In the genomic region with DNA sequence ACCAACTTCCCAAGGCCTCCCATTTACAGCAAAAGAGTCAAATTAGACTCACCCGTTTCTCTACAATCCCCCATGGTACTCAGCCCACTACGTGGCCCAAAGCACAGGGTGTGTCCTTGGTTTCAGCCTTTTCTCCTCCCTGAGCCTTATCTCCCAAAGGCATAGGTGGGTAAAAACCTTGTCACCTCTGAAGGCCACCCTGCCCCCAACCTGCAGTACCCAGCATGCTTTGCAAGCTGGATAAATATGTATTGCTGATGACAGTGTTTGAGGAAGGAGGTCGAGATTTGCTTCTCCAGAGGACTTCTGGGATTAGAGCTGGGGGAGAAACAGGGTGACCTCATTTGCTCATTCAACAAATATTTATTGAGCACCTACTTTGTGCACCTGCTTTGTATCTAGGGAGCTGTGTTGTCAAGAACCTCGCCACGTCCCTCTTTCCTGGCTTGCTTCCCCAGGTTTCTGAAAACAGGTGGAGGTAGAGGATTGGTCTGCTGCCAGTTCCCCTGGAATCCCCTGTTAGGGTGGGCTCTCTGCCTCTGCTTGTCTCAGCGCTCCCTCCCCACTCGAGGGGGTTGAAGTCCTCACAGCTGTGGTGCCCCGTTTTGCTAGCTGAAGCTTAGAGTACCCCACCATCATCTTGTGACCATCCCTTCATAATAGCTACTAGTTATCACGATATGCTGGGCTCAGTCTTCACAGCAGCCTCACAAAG, we compare ENCODE assay signal across 8 cellular contexts. TPM values are rescaled to one million over a fixed set of nuclear protein-coding genes. Genes with fewer than 3 reads are reported as not detected.
DNase-seq lines count a peak whose midpoint lies in the region; TF ChIP-seq lines count a peak whose summit lies in the region.

No MANE protein-coding gene starts in this region.

- no peaks in the 10 kb centered on the region for H3K27me3 Mint-ChIP-seq in activated naive CD4-positive, alpha-beta T cell treated with anti-CD3 and anti-CD28 coated beads, Interleukin-2, amount 50 U/mL, for 24 hours
- no peaks in the 10 kb centered on the region for H3K27me3 Mint-ChIP-seq in activated naive CD8-positive, alpha-beta T cell

- H3K27me3 ChIP-seq in liver (ENCODE audit: control insufficient read depth in 4 of 4, insufficient read depth in 4 of 4, low read length in 3 of 4): no peaks in the 10 kb centered on the region
- H3K27me3 ChIP-seq in tibial nerve: no peaks in the 10 kb centered on the region
- H3K27me3 ChIP-seq in testis: no peaks in the 10 kb centered on the region

- TF ChIP-seq POLR2A in tibial nerve (IDR thresholded peaks at IDR 0.05) (no peak), testis (IDR thresholded peaks at IDR 0.05) (no peak)

- TF ChIP-seq EP300 in tibial nerve (IDR thresholded peaks at IDR 0.05): no peak

- H3K4me1 Mint-ChIP-seq in activated naive CD4-positive, alpha-beta T cell treated with anti-CD3 and anti-CD28 coated beads, Interleukin-2, amount 50 U/mL, for 24 hours: peaks cover 76% of the 10 kb centered on the region
- peaks cover 74% of the 10 kb centered on the region for H3K4me1 Mint-ChIP-seq in activated naive CD8-positive, alpha-beta T cell (ENCODE audit: low read depth)

- DNase-seq in activated naive CD4-positive, alpha-beta T cell treated with anti-CD3 and anti-CD28 coated beads, Interleukin-2, amount 50 U/mL, for 16 hours: no peak
- DNase-seq in tibial nerve (ENCODE audit: low spot score in 2 of 2): no peak
- no peak for DNase-seq in stimulated activated CD4-positive, alpha-beta T cell treated with anti-CD3 and anti-CD28 coated beads, Interleukin-2, amount 100 ng/mL, for 48 hours
- no peak for DNase-seq in amniotic stem cell (lab: John Stamatoyannopoulos, UW)
- DNase-seq in testis: no peak

- H3K4me1 ChIP-seq in liver (ENCODE audit: control insufficient read depth in 4 of 4, insufficient read depth in 4 of 4, low read length in 3 of 4) (peaks cover 2 to 54% (median 49%) of the 10 kb centered on the region in 4 donors), tibial nerve (peaks cover 0 to 80% (median 58%) of the 10 kb centered on the region in 4 donors), testis (peaks cover 36% of the 10 kb centered on the region)

- H3K27ac Mint-ChIP-seq in activated naive CD4-positive, alpha-beta T cell treated with anti-CD3 and anti-CD28 coated beads, Interleukin-2, amount 50 U/mL, for 24 hours: peak overlapping the region; percentile 96
- H3K27ac Mint-ChIP-seq in activated naive CD8-positive, alpha-beta T cell: peak overlapping the region; percentile 94

- peak in 1 of 2 donors; percentile 30 for TF ChIP-seq RAD21 in liver (IDR thresholded peaks at IDR 0.05)

- peaks cover 2% of the 10 kb centered on the region for H3K36me3 Mint-ChIP-seq in activated naive CD4-positive, alpha-beta T cell treated with anti-CD3 and anti-CD28 coated beads, Interleukin-2, amount 50 U/mL, for 24 hours
- no peaks in the 10 kb centered on the region for H3K36me3 Mint-ChIP-seq in activated naive CD8-positive, alpha-beta T cell

- peaks cover 0 to 3% (median 0%) of the 10 kb centered on the region in 4 donors for H3K36me3 ChIP-seq in liver (ENCODE audit: control insufficient read depth in 4 of 4, insufficient read depth in 3 of 4, low read depth in 1 of 4, low read length in 3 of 4)
- peaks cover 0 to 6% (median 0%) of the 10 kb centered on the region in 3 donors for H3K36me3 ChIP-seq in tibial nerve
- no peaks in the 10 kb centered on the region for H3K36me3 ChIP-seq in testis (ENCODE audit: low read depth, missing control alignments)

- H3K9me3 ChIP-seq in liver (ENCODE audit: control insufficient read depth in 4 of 4, low read length in 3 of 4) (no peaks in the 10 kb centered on the region), tibial nerve (no peaks in the 10 kb centered on the region), testis (no peaks in the 10 kb centered on the region)

- intact Hi-C loops in testis (cut with DNase I; ENCODE audit: low total_unique reads): no loop called here

- H3K27ac ChIP-seq in liver (ENCODE audit: low read depth in 1 of 2, low read length in 2 of 2) (peak overlapping the region; percentile 88 to 96), tibial nerve (peak overlapping the region; percentile 28 to 97 (median 92)), testis (no peak overlapping the region)

- peak overlapping the region in 1 of 2 donors; percentile 37 for H3K9ac ChIP-seq in liver (ENCODE audit: low read depth in 1 of 2, low read length in 2 of 2)

- WGBS in liver: 37% methylated on average over 9 of the region's 9 CpGs
- 34 to 35% methylated on average over 9 of the region's 9 CpGs for WGBS in tibial nerve, 2 donors
- WGBS in testis, 2 donors: 61 to 77% methylated on average over 9 of the region's 9 CpGs

- TF ChIP-seq CTCF in liver (IDR thresholded peaks at IDR 0.05; ENCODE audit: low read depth, low read length, missing input control) (no peak), tibial nerve (IDR thresholded peaks at IDR 0.05) (no peak), testis (IDR thresholded peaks at IDR 0.05) (no peak)

- no peaks in the 10 kb centered on the region for H3K9me3 Mint-ChIP-seq in activated naive CD4-positive, alpha-beta T cell treated with anti-CD3 and anti-CD28 coated beads, Interleukin-2, amount 50 U/mL, for 24 hours
- no peaks in the 10 kb centered on the region for H3K9me3 Mint-ChIP-seq in activated naive CD8-positive, alpha-beta T cell (ENCODE audit: low read depth)

- H3K4me3 ChIP-seq in liver (ENCODE audit: low read depth in 1 of 3, low read length in 3 of 3) (peak overlapping the region in 2 of 3 donors; percentile 16 to 88), tibial nerve (peak overlapping the region in 3 of 4 donors; percentile 1 to 97 (median 97)), testis (no peak overlapping the region)

- peak overlapping the region; percentile 99 for H3K4me3 Mint-ChIP-seq in activated naive CD4-positive, alpha-beta T cell treated with anti-CD3 and anti-CD28 coated beads, Interleukin-2, amount 50 U/mL, for 24 hours
- H3K4me3 Mint-ChIP-seq in activated naive CD8-positive, alpha-beta T cell: peak overlapping the region; percentile 89

TF ChIP-seq in liver, 16 proteins besides CTCF, POLR2A, EP300 and RAD21 (continues in another document):
- no peak for TF ChIP-seq HNF4G (IDR thresholded peaks at IDR 0.05)
- TF ChIP-seq, protein P1, sequence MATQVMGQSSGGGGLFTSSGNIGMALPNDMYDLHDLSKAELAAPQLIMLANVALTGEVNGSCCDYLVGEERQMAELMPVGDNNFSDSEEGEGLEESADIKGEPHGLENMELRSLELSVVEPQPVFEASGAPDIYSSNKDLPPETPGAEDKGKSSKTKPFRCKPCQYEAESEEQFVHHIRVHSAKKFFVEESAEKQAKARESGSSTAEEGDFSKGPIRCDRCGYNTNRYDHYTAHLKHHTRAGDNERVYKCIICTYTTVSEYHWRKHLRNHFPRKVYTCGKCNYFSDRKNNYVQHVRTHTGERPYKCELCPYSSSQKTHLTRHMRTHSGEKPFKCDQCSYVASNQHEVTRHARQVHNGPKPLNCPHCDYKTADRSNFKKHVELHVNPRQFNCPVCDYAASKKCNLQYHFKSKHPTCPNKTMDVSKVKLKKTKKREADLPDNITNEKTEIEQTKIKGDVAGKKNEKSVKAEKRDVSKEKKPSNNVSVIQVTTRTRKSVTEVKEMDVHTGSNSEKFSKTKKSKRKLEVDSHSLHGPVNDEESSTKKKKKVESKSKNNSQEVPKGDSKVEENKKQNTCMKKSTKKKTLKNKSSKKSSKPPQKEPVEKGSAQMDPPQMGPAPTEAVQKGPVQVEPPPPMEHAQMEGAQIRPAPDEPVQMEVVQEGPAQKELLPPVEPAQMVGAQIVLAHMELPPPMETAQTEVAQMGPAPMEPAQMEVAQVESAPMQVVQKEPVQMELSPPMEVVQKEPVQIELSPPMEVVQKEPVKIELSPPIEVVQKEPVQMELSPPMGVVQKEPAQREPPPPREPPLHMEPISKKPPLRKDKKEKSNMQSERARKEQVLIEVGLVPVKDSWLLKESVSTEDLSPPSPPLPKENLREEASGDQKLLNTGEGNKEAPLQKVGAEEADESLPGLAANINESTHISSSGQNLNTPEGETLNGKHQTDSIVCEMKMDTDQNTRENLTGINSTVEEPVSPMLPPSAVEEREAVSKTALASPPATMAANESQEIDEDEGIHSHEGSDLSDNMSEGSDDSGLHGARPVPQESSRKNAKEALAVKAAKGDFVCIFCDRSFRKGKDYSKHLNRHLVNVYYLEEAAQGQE (IDR thresholded peaks at IDR 0.05): no peak
- TF ChIP-seq YY1 (IDR thresholded peaks at IDR 0.05): no peak
- TF ChIP-seq RXRA (IDR thresholded peaks at IDR 0.05): peak; percentile 14 to 87
- TF ChIP-seq FOXA2 (IDR thresholded peaks at IDR 0.05): peak; percentile 67
- no peak for TF ChIP-seq EGR1 (IDR thresholded peaks at IDR 0.05; ENCODE audit: low read depth in 2 of 2)
- TF ChIP-seq, protein P2, sequence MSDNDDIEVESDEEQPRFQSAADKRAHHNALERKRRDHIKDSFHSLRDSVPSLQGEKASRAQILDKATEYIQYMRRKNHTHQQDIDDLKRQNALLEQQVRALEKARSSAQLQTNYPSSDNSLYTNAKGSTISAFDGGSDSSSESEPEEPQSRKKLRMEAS (IDR thresholded peaks at IDR 0.05): no peak
- TF ChIP-seq, protein P3, sequence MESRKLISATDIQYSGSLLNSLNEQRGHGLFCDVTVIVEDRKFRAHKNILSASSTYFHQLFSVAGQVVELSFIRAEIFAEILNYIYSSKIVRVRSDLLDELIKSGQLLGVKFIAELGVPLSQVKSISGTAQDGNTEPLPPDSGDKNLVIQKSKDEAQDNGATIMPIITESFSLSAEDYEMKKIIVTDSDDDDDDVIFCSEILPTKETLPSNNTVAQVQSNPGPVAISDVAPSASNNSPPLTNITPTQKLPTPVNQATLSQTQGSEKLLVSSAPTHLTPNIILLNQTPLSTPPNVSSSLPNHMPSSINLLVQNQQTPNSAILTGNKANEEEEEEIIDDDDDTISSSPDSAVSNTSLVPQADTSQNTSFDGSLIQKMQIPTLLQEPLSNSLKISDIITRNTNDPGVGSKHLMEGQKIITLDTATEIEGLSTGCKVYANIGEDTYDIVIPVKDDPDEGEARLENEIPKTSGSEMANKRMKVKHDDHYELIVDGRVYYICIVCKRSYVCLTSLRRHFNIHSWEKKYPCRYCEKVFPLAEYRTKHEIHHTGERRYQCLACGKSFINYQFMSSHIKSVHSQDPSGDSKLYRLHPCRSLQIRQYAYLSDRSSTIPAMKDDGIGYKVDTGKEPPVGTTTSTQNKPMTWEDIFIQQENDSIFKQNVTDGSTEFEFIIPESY (IDR thresholded peaks at IDR 0.05): no peak

RNA-seq across cellular contexts. Expression of a gene that starts 3.0 kb away (rescaled TPM):
- total RNA-seq in liver: 10 to 100 TPM; 59.4 to 77.4 TPM
- polyA plus RNA-seq in liver: 10 to 100 TPM; 18.2 to 77.7 TPM
- total RNA-seq in tibial nerve: 100 to 1,000 TPM; 110 to 165 (median 137) TPM
- total RNA-seq in testis: 10 to 100 TPM; 60.3 to 83.2 TPM
- 58.2 TPM for polyA plus RNA-seq in testis (ENCODE audit: insufficient read depth, low read depth, low replicate concordance)

RNA-seq across cellular contexts. Expression of a gene that starts 19.3 kb away (rescaled TPM):
- total RNA-seq in liver (100 to 1,000 TPM; 284 to 797 TPM), tibial nerve (1,000 to 10,000 TPM; 1,112 to 1,642 (median 1,331) TPM), testis (100 to 1,000 TPM; 406 to 746 TPM)
- polyA plus RNA-seq in liver (100 to 1,000 TPM; 552 to 740 TPM), testis (ENCODE audit: insufficient read depth, low read depth, low replicate concordance) (912 TPM)

RNA-seq across cellular contexts. Expression of a gene that starts 47.7 kb away (rescaled TPM):
- total RNA-seq in liver (1 to 10 TPM; 5.7 to 10.0 TPM), tibial nerve (10 to 100 TPM; 19.0 to 43.3 (median 24.9) TPM), testis (10 to 100 TPM; 23.9 to 67.1 TPM)
- polyA plus RNA-seq in liver (1 to 10 TPM; 6.2 to 8.6 TPM), testis (ENCODE audit: insufficient read depth, low read depth, low replicate concordance) (41.9 TPM)

Comparison
In these comparisons a context has a peak if more than half of its experiments do, and no peak if none do; other contexts are left out.
1. H3K27ac ChIP-seq: peak in liver (2 of 2) and tibial nerve (4 of 4); none in testis (0 of 2).
2. H3K4me3 ChIP-seq: peak in liver (2 of 3) and tibial nerve (3 of 4); none in testis (0 of 2).